In the genomic region with DNA sequence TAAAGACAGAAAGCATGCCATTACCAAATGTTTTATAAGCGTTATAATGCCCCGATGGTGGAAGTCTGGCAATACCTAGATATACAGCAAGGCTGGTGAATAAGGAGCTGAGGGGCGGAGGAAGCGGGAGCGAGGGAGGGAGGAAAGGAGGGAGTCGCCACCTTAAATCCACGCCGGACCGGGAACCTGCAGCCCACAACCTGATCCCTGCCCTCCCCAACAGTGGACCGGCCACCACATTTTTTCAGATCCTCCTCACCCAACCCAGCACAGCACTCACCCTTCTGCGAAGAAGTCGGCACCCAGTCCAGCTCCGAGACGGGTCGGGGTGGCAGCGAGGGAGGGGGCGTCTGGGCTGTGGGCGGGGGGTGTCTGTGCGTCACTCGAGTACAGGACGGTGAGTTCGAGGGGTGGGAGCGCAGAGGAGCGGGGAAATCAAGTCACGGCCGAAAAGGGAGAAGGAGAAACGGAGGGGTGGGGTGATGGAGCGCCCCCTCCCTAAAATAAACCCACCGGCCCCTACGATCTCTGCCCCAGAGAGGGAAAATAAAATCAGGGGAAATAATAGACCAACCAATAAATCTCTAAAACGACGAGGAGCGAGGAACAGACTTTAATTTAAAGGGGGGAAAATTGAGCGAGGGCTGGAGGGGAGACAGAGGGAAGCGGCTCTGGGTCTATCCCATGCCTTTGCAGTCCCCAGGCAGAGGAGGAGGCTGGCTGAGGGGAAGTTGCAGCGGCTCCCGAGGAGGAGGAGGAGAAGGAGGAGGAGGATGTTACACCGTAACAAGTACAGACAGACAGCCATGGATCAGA, we compare ENCODE assay signal across 1 cellular context.
TF ChIP-seq lines count a peak whose summit lies in the region.

No MANE protein-coding gene starts in this region.

TF ChIP-seq in HEK293, 187 proteins besides CTCF, POLR2A, EP300 and RAD21 (continued from another document and continues in another):
- TF ChIP-seq HOXC10 (CRISPR knock-in tag; IDR thresholded peaks at IDR 0.05) (no peak), ZNF292 (tag by site-specific recombination; IDR thresholded peaks at IDR 0.05; ENCODE audit: borderline replicate concordance, low read depth) (no peak), HOXD13 (CRISPR knock-in tag; IDR thresholded peaks at IDR 0.05; ENCODE audit: borderline replicate concordance) (no peak), ZNF23 (tag by site-specific recombination; IDR thresholded peaks at IDR 0.05; ENCODE audit: borderline replicate concordance) (no peak), ZNF544 (tag by site-specific recombination; IDR thresholded peaks at IDR 0.05) (no peak), SETDB1 (IDR thresholded peaks at IDR 0.05; ENCODE audit: insufficient read length, low read length) (no peak), ZNF707 (tag by site-specific recombination; IDR thresholded peaks at IDR 0.05) (no peak), ZNF311 (tag by site-specific recombination; IDR thresholded peaks at IDR 0.05; ENCODE audit: borderline replicate concordance) (no peak), REPIN1 (tag by site-specific recombination; IDR thresholded peaks at IDR 0.05; ENCODE audit: low read depth) (no peak), ZNF350 (tag by site-specific recombination; IDR thresholded peaks at IDR 0.05) (no peak), ZNF692 (tag by site-specific recombination; IDR thresholded peaks at IDR 0.05) (peak; percentile 27), ZNF513 (tag by site-specific recombination; IDR thresholded peaks at IDR 0.05) (peak; percentile 90), ZNF248 (tag by site-specific recombination; IDR thresholded peaks at IDR 0.05) (no peak), ZFHX2 (tag by site-specific recombination; conservative IDR thresholded peaks at IDR 0.05) (no peak; the same call in none of the 2 replicates), ZBTB48 (tag by site-specific recombination; IDR thresholded peaks at IDR 0.05) (0 out of 2 replicates have a peak, but pooled peaks have one; percentile 2), ZNF473 (tag by site-specific recombination; IDR thresholded peaks at IDR 0.05) (no peak), ZNF558 (tag by site-specific recombination; IDR thresholded peaks at IDR 0.05) (no peak), ZFP37 (tag by site-specific recombination; IDR thresholded peaks at IDR 0.05) (no peak; the same call in 1 of the 2 replicates), ZNF548 (tag by site-specific recombination; IDR thresholded peaks at IDR 0.05) (no peak), ZNF645 (tag by site-specific recombination; IDR thresholded peaks at IDR 0.05) (no peak), ZNF488 (tag by site-specific recombination; IDR thresholded peaks at IDR 0.05) (no peak), ZNF184 (tag by site-specific recombination; IDR thresholded peaks at IDR 0.05) (no peak), ZNF280C (tag by site-specific recombination; IDR thresholded peaks at IDR 0.05) (no peak), MZF1 (tag by site-specific recombination; IDR thresholded peaks at IDR 0.05; ENCODE audit: borderline replicate concordance) (no peak), SCRT1 (tag by site-specific recombination; IDR thresholded peaks at IDR 0.05; ENCODE audit: borderline replicate concordance) (no peak), ZNF132 (tag by site-specific recombination; IDR thresholded peaks at IDR 0.05; ENCODE audit: borderline replicate concordance) (no peak), KLF10 (tag by site-specific recombination; IDR thresholded peaks at IDR 0.05) (no peak), INSM2 (tag by site-specific recombination; IDR thresholded peaks at IDR 0.05) (no peak), SP7 (tag by site-specific recombination; IDR thresholded peaks at IDR 0.05) (no peak; the same call in 1 of the 2 replicates), ZBTB1 (tag by site-specific recombination; IDR thresholded peaks at IDR 0.05) (no peak), YY2 (tag by site-specific recombination; IDR thresholded peaks at IDR 0.05) (no peak), ZNF776 (tag by site-specific recombination; IDR thresholded peaks at IDR 0.05; ENCODE audit: borderline replicate concordance) (no peak), ELK4 (IDR thresholded peaks at IDR 0.05; ENCODE audit: borderline replicate concordance, low read depth, low read length) (no peak), ZNF76 (tag by site-specific recombination; IDR thresholded peaks at IDR 0.05; ENCODE audit: borderline replicate concordance, low read depth) (no peak), ZNF561 (tag by site-specific recombination; IDR thresholded peaks at IDR 0.05; ENCODE audit: borderline replicate concordance) (0 out of 2 replicates have a peak, but pooled peaks have one; percentile 65), ZIC2 (tag by site-specific recombination; IDR thresholded peaks at IDR 0.05) (no peak), ZNF600 (tag by site-specific recombination; IDR thresholded peaks at IDR 0.05) (peak; percentile 90)
- TF ChIP-seq, protein P1, sequence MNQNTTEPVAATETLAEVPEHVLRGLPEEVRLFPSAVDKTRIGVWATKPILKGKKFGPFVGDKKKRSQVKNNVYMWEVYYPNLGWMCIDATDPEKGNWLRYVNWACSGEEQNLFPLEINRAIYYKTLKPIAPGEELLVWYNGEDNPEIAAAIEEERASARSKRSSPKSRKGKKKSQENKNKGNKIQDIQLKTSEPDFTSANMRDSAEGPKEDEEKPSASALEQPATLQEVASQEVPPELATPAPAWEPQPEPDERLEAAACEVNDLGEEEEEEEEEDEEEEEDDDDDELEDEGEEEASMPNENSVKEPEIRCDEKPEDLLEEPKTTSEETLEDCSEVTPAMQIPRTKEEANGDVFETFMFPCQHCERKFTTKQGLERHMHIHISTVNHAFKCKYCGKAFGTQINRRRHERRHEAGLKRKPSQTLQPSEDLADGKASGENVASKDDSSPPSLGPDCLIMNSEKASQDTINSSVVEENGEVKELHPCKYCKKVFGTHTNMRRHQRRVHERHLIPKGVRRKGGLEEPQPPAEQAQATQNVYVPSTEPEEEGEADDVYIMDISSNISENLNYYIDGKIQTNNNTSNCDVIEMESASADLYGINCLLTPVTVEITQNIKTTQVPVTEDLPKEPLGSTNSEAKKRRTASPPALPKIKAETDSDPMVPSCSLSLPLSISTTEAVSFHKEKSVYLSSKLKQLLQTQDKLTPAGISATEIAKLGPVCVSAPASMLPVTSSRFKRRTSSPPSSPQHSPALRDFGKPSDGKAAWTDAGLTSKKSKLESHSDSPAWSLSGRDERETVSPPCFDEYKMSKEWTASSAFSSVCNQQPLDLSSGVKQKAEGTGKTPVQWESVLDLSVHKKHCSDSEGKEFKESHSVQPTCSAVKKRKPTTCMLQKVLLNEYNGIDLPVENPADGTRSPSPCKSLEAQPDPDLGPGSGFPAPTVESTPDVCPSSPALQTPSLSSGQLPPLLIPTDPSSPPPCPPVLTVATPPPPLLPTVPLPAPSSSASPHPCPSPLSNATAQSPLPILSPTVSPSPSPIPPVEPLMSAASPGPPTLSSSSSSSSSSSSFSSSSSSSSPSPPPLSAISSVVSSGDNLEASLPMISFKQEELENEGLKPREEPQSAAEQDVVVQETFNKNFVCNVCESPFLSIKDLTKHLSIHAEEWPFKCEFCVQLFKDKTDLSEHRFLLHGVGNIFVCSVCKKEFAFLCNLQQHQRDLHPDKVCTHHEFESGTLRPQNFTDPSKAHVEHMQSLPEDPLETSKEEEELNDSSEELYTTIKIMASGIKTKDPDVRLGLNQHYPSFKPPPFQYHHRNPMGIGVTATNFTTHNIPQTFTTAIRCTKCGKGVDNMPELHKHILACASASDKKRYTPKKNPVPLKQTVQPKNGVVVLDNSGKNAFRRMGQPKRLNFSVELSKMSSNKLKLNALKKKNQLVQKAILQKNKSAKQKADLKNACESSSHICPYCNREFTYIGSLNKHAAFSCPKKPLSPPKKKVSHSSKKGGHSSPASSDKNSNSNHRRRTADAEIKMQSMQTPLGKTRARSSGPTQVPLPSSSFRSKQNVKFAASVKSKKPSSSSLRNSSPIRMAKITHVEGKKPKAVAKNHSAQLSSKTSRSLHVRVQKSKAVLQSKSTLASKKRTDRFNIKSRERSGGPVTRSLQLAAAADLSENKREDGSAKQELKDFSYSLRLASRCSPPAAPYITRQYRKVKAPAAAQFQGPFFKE (tag by site-specific recombination; IDR thresholded peaks at IDR 0.05; ENCODE audit: borderline replicate concordance) = no peak
- TF ChIP-seq, protein P2, sequence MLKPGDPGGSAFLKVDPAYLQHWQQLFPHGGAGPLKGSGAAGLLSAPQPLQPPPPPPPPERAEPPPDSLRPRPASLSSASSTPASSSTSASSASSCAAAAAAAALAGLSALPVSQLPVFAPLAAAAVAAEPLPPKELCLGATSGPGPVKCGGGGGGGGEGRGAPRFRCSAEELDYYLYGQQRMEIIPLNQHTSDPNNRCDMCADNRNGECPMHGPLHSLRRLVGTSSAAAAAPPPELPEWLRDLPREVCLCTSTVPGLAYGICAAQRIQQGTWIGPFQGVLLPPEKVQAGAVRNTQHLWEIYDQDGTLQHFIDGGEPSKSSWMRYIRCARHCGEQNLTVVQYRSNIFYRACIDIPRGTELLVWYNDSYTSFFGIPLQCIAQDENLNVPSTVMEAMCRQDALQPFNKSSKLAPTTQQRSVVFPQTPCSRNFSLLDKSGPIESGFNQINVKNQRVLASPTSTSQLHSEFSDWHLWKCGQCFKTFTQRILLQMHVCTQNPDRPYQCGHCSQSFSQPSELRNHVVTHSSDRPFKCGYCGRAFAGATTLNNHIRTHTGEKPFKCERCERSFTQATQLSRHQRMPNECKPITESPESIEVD (tag by site-specific recombination; IDR thresholded peaks at IDR 0.05) = no peak
